Comparison of ENCODE assay signal across 33 cellular contexts in genomic region chr7:127854383-127854782, GRCh38.
"Had no signal": no experiment of that assay in that cellular context is flagged by ENCODE, and none has a peak within 500 bp of the region (broad histone marks: within the 10 kb centered on the region; RNA-seq: fewer than 3 reads in every experiment).

No MANE protein-coding gene starts in this region.

- H3K27me3 ChIP-seq: adrenal gland, body of pancreas, brain microvascular endothelial cell, breast epithelium had no signal

- H3K4me1 ChIP-seq: breast epithelium had no signal

- H3K27ac ChIP-seq: adrenal gland, body of pancreas, brain microvascular endothelial cell, breast epithelium had no signal

- DNase-seq: activated B cell treated with CpG ODN at 0.5 μM for 24 hours; activated CD4-positive, alpha-beta memory T cell treated with anti-CD3 and anti-CD28 coated beads for 36 hours; activated CD4-positive, alpha-beta T cell treated with anti-CD3 and anti-CD28 coated beads for 4 hours; activated CD4-positive, alpha-beta T cell treated with anti-CD3 and anti-CD28 coated beads, Interleukin-2, amount 10 ng/mL, durations not matched to agents 24 days and 14 days; activated CD4-positive, alpha-beta T cell treated with anti-CD3 and anti-CD28 coated beads, Interleukin-2, amount 50 U/mL, for 1 hour; activated CD4-positive, alpha-beta T cell treated with anti-CD3 and anti-CD28 coated beads, Interleukin-2, amount 50 U/mL, for 4 hours; activated CD4-positive, CD25-positive, alpha-beta regulatory T cell treated with anti-CD3 and anti-CD28 coated beads, Interleukin-2, amount 50 U/mL, for 72 hours; activated CD8-positive, alpha-beta memory T cell treated with anti-CD3 and anti-CD28 coated beads for 24 hours; activated CD8-positive, alpha-beta memory T cell treated with anti-CD3 and anti-CD28 coated beads, Interleukin-2, amount 10 ng/mL, durations not matched to agents 7 days and 5 days; activated CD8-positive, alpha-beta memory T cell treated with anti-CD3 and anti-CD28 coated beads, Interleukin-2, amount 50 U/mL, for 48 hours; activated CD8-positive, alpha-beta T cell treated with anti-CD3 and anti-CD28 coated beads for 36 hours; activated effector memory CD4-positive, alpha-beta T cell treated with Interleukin-2 at 50 U/mL for 16 hours; activated gamma-delta T cell; activated naive CD4-positive, alpha-beta T cell treated with anti-CD3 and anti-CD28 coated beads, Interleukin-2, amount 10 ng/mL, durations not matched to agents 7 days and 5 days; activated naive CD4-positive, alpha-beta T cell treated with Interleukin-2 at 50 U/mL for 16 hours; activated naive CD8-positive, alpha-beta T cell treated with anti-CD3 and anti-CD28 coated beads for 36 hours; activated T-cell treated with anti-CD3 and anti-CD28 coated beads, Interleukin-2, amount 50 U/mL, for 24 hours; activated T-cell treated with anti-CD3 and anti-CD28 coated beads, Interleukin-2, amount 50 U/mL, for 48 hours; adrenal gland; amniotic stem cell; aorta; body of pancreas; brain microvascular endothelial cell; central memory CD4-positive, alpha-beta T cell; T-cell; T-helper 2 cell; T-helper 9 cell had no signal

- ATAC-seq: activated CD8-positive, alpha-beta memory T cell treated with anti-CD3 and anti-CD28 coated beads, Interleukin-2, amount 10 ng/mL, durations not matched to agents 7 days and 5 days; activated CD8-positive, alpha-beta T cell treated with anti-CD3 and anti-CD28 coated beads for 36 hours; body of pancreas; T-cell had no signal

- H3K36me3 ChIP-seq: adrenal gland, brain microvascular endothelial cell, breast epithelium had no signal

- H3K9me3 ChIP-seq: adrenal gland, body of pancreas, breast epithelium had no signal

- H3K4me3 Mint-ChIP-seq: activated B cell treated with CpG ODN at 0.5 μM for 24 hours; activated CD4-positive, alpha-beta memory T cell treated with anti-CD3 and anti-CD28 coated beads for 36 hours; activated CD4-positive, alpha-beta T cell treated with anti-CD3 and anti-CD28 coated beads, Interleukin-2, amount 10 ng/mL, durations not matched to agents 24 days and 14 days; activated CD8-positive, alpha-beta memory T cell treated with anti-CD3 and anti-CD28 coated beads, Interleukin-2, amount 10 ng/mL, durations not matched to agents 7 days and 5 days; activated CD8-positive, alpha-beta T cell treated with anti-CD3 and anti-CD28 coated beads for 36 hours; activated naive CD4-positive, alpha-beta T cell treated with anti-CD3 and anti-CD28 coated beads, Interleukin-2, amount 10 ng/mL, durations not matched to agents 7 days and 5 days; activated naive CD4-positive, alpha-beta T cell treated with anti-CD3 and anti-CD28 coated beads, Interleukin-2, amount 50 U/mL, for 24 hours; activated naive CD8-positive, alpha-beta T cell treated with anti-CD3 and anti-CD28 coated beads for 36 hours; activated T-cell treated with anti-CD3 and anti-CD28 coated beads, Interleukin-2, amount 50 U/mL, for 24 hours; T-cell; T-helper 2 cell treated with Interferon-gamma antibody and Interleukin-4, amounts not matched to agents 5 μg/mL and 100 μg/mL, for 36 hours had no signal

- H3K9me3 Mint-ChIP-seq: activated B cell treated with CpG ODN at 0.5 μM for 24 hours; activated CD4-positive, alpha-beta memory T cell treated with anti-CD3 and anti-CD28 coated beads for 36 hours; activated CD8-positive, alpha-beta T cell treated with anti-CD3 and anti-CD28 coated beads for 36 hours; activated naive CD4-positive, alpha-beta T cell treated with anti-CD3 and anti-CD28 coated beads, Interleukin-2, amount 10 ng/mL, durations not matched to agents 7 days and 5 days; activated naive CD4-positive, alpha-beta T cell treated with anti-CD3 and anti-CD28 coated beads, Interleukin-2, amount 50 U/mL, for 24 hours; activated naive CD8-positive, alpha-beta T cell treated with anti-CD3 and anti-CD28 coated beads for 36 hours; activated T-cell treated with anti-CD3 and anti-CD28 coated beads, Interleukin-2, amount 50 U/mL, for 24 hours; activated T-helper 2 cell treated with anti-CD3 and anti-CD28 coated beads, Interferon-gamma antibody, Interleukin-2, Interleukin-4, amounts not matched to agents 10 μg/mL and 5 μg/mL and 100 μg/mL, durations not matched to agents 14 hours and 24 hours and 36 hours; T-cell; T-helper 2 cell treated with Interferon-gamma antibody and Interleukin-4, amounts not matched to agents 5 μg/mL and 100 μg/mL, for 36 hours had no signal

- H3K4me3 ChIP-seq: adrenal gland, body of pancreas, breast epithelium had no signal

- H3K27ac Mint-ChIP-seq: activated B cell treated with CpG ODN at 0.5 μM for 24 hours; activated CD4-positive, alpha-beta memory T cell treated with anti-CD3 and anti-CD28 coated beads for 36 hours; activated CD4-positive, alpha-beta T cell treated with anti-CD3 and anti-CD28 coated beads, Interleukin-2, amount 10 ng/mL, durations not matched to agents 24 days and 14 days; activated CD8-positive, alpha-beta memory T cell treated with anti-CD3 and anti-CD28 coated beads, Interleukin-2, amount 10 ng/mL, durations not matched to agents 7 days and 5 days; activated CD8-positive, alpha-beta T cell treated with anti-CD3 and anti-CD28 coated beads for 36 hours; activated naive CD4-positive, alpha-beta T cell treated with anti-CD3 and anti-CD28 coated beads, Interleukin-2, amount 10 ng/mL, durations not matched to agents 7 days and 5 days; activated naive CD4-positive, alpha-beta T cell treated with anti-CD3 and anti-CD28 coated beads, Interleukin-2, amount 50 U/mL, for 24 hours; activated naive CD8-positive, alpha-beta T cell treated with anti-CD3 and anti-CD28 coated beads for 36 hours; activated T-cell treated with anti-CD3 and anti-CD28 coated beads, Interleukin-2, amount 50 U/mL, for 24 hours; activated T-helper 2 cell treated with anti-CD3 and anti-CD28 coated beads, Interferon-gamma antibody, Interleukin-2, Interleukin-4, amounts not matched to agents 10 μg/mL and 5 μg/mL and 100 μg/mL, durations not matched to agents 14 hours and 24 hours and 36 hours; T-cell; T-helper 2 cell treated with Interferon-gamma antibody and Interleukin-4, amounts not matched to agents 5 μg/mL and 100 μg/mL, for 36 hours had no signal

- H3K27me3 Mint-ChIP-seq: activated B cell treated with CpG ODN at 0.5 μM for 24 hours; activated CD4-positive, alpha-beta memory T cell treated with anti-CD3 and anti-CD28 coated beads for 36 hours; activated CD8-positive, alpha-beta memory T cell treated with anti-CD3 and anti-CD28 coated beads, Interleukin-2, amount 10 ng/mL, durations not matched to agents 7 days and 5 days; activated CD8-positive, alpha-beta T cell treated with anti-CD3 and anti-CD28 coated beads for 36 hours; activated T-cell treated with anti-CD3 and anti-CD28 coated beads, Interleukin-2, amount 50 U/mL, for 24 hours had no signal

- FAIRE-seq: astrocyte, TTC549 had no signal
